7 cellular contexts compared by ENCODE assay signal in genomic region chr9:97983524-97984187, GRCh38. TPM values are rescaled to one million over a fixed set of nuclear protein-coding genes. Genes with fewer than 3 reads are reported as not detected.
DNase-seq lines count a peak whose midpoint lies in the region; ATAC-seq, FAIRE-seq and TF ChIP-seq lines count a peak whose summit lies in the region.

No MANE protein-coding gene starts in this region.

- ATAC-seq in HG02885 (IDR thresholded peaks at IDR 0.05; ENCODE audit: poor library complexity, unreplicated experiment) (peak; percentile 7), Panc1 (peak; percentile 52), Right ventricle myocardium superior (ENCODE audit: poor library complexity) (peak; percentile 53)
- peak; percentile 5 to 11 for ATAC-seq in activated naive CD4-positive, alpha-beta T cell treated with anti-CD3 and anti-CD28 coated beads, Interleukin-2, amount 50 U/mL, for 72 hours

- CTCF ChIA-PET in Panc1 (lab: Charles Lee) = interaction anchor here (0.7 kb wide), 2 partner anchors 14 to 53 kb away, joined by 3 to 4 read pairs; no protein-coding TSS in a partner anchor

- H3K9ac ChIP-seq in parathyroid adenoma = peak overlapping the region; percentile 46

- H3K36me3 ChIP-seq in Panc1 (ENCODE audit: control insufficient read depth, insufficient read depth, low read length) = no peaks in the 10 kb centered on the region; the same call in 1 of the 2 replicates
- H3K36me3 ChIP-seq in parathyroid adenoma (ENCODE audit: control insufficient read depth, insufficient read depth, low read length) = no peaks in the 10 kb centered on the region
- no peaks in the 10 kb centered on the region for H3K36me3 ChIP-seq in tibial nerve

- intact Hi-C loops in Panc1 (cut with micrococcal nuclease; ENCODE audit: unreplicated experiment) (no loop called here), Right ventricle myocardium superior (cut with DNase I) (loop anchor here (5.0 kb wide), 1 partner anchor 54 kb away; no protein-coding TSS in a partner anchor)

- peaks cover 21% of the 10 kb centered on the region for H3K4me1 ChIP-seq in Panc1 (ENCODE audit: control insufficient read depth, insufficient read depth, low read length)
- no peaks in the 10 kb centered on the region for H3K4me1 ChIP-seq in parathyroid adenoma
- peaks cover 0 to 64% (median 25%) of the 10 kb centered on the region in 4 donors for H3K4me1 ChIP-seq in tibial nerve

- peaks cover 10% of the 10 kb centered on the region for H3K79me2 ChIP-seq in parathyroid adenoma

- H3K4me3 ChIP-seq in Panc1 (ENCODE audit: low read depth in 2 of 2, low read length in 2 of 2) (peak overlapping the region; percentile 67 to 68), parathyroid adenoma (ENCODE audit: low read depth, low read length) (peak overlapping the region; percentile 98), tibial nerve (peak overlapping the region; percentile 76 to 98 (median 87))

- TF ChIP-seq EP300 in tibial nerve (IDR thresholded peaks at IDR 0.05) = peak in 1 of 2 donors; percentile 47

- peak overlapping the region; percentile 84 for H3K27ac ChIP-seq in Panc1 (ENCODE audit: low read length)
- H3K27ac ChIP-seq in parathyroid adenoma = peak overlapping the region; percentile 91
- peak overlapping the region; percentile 96 to 100 (median 98) for H3K27ac ChIP-seq in tibial nerve

- H3K27me3 ChIP-seq in Panc1 (ENCODE audit: control insufficient read depth, insufficient read depth, low read length) (no peaks in the 10 kb centered on the region), parathyroid adenoma (ENCODE audit: control insufficient read depth, insufficient read depth, low read length) (no peaks in the 10 kb centered on the region), tibial nerve (no peaks in the 10 kb centered on the region)

- WGBS in tibial nerve, 2 donors = 0 to 2% methylated on average over 13 to 21 of the region's 70 CpGs

- DNase-seq in GM18507 (ENCODE audit: extremely low spot score, insufficient read length, low read depth) (peak; percentile 9), Panc1 (ENCODE audit: low read depth, low spot score) (no peak), Right ventricle myocardium superior (peak; percentile 67), tibial nerve (ENCODE audit: low spot score in 2 of 2) (peak in 1 of 2 donors; percentile 45)
- peak in 1 of 2 donors; percentile 67 for DNase-seq in activated naive CD4-positive, alpha-beta T cell treated with anti-CD3 and anti-CD28 coated beads, Interleukin-2, amount 50 U/mL, for 72 hours (ENCODE audit: low spot score in 2 of 2)

- in situ Hi-C loops in Panc1 (cut with HindIII; ENCODE audit: low pct_unique_long_range_greater_than_20kb, low sequenced_read_pairs) = no loop called here

- peaks cover 16 to 26% of the 10 kb centered on the region in 2 donors for H3K36me3 Mint-ChIP-seq in activated naive CD4-positive, alpha-beta T cell treated with anti-CD3 and anti-CD28 coated beads, Interleukin-2, amount 50 U/mL, for 72 hours

- no peak for FAIRE-seq in GM18507 (lab: Jason Lieb, UNC)

- H2AFZ ChIP-seq in parathyroid adenoma = peak overlapping the region; percentile 86

- H3K9me3 ChIP-seq in Panc1 (ENCODE audit: control insufficient read depth, insufficient read depth, low read depth, low read length) (no peaks in the 10 kb centered on the region), parathyroid adenoma (ENCODE audit: control insufficient read depth, low read length) (no peaks in the 10 kb centered on the region), tibial nerve (no peaks in the 10 kb centered on the region)

- TF ChIP-seq CTCF in Panc1 (IDR thresholded peaks at IDR 0.05) (no peak), parathyroid adenoma (IDR thresholded peaks at IDR 0.05) (no peak), tibial nerve (IDR thresholded peaks at IDR 0.05) (peak in 1 of 5 experiments; percentile 60)

- POLR2A ChIA-PET in Panc1 (lab: Charles Lee) = no interaction called here

- TF ChIP-seq POLR2A in tibial nerve (IDR thresholded peaks at IDR 0.05) = no peak

- peak overlapping the region; percentile 84 to 90 for H3K27ac Mint-ChIP-seq in activated naive CD4-positive, alpha-beta T cell treated with anti-CD3 and anti-CD28 coated beads, Interleukin-2, amount 50 U/mL, for 72 hours

- BruUV-seq in Panc1 (replicated peaks; lab: Mats Ljungman, UMichigan) = no TSS peak

- H3K4me2 ChIP-seq in parathyroid adenoma (ENCODE audit: low read length) = peak overlapping the region; percentile 62

- no peaks in the 10 kb centered on the region for H3K9me3 Mint-ChIP-seq in activated naive CD4-positive, alpha-beta T cell treated with anti-CD3 and anti-CD28 coated beads, Interleukin-2, amount 50 U/mL, for 72 hours

RNA-seq across cellular contexts. Expression of gene ANP32B, which starts 0.5 kb away (rescaled TPM):
- total RNA-seq in Panc1 (2021; ENCODE audit: unreplicated experiment) (109 TPM), Right ventricle myocardium superior (47.0 TPM), tibial nerve (10 to 100 TPM; 39.0 to 59.4 (median 51.8) TPM)
- polyA plus RNA-seq in Panc1 (2012; ENCODE audit: insufficient read length) = 115 TPM
- total RNA-seq in activated naive CD4-positive, alpha-beta T cell treated with anti-CD3 and anti-CD28 coated beads, Interleukin-2, amount 50 U/mL, for 72 hours = 100 to 1,000 TPM; 255 to 315 TPM

RNA-seq across cellular contexts. Expression of gene HEMGN, which starts 45.7 kb away (rescaled TPM):
- not detected for total RNA-seq in Panc1 (2021; ENCODE audit: unreplicated experiment)
- not detected for polyA plus RNA-seq in Panc1 (2012; ENCODE audit: insufficient read length)
- 1 to 10 TPM; 1.9 to 2.1 TPM for total RNA-seq in activated naive CD4-positive, alpha-beta T cell treated with anti-CD3 and anti-CD28 coated beads, Interleukin-2, amount 50 U/mL, for 72 hours
- total RNA-seq in Right ventricle myocardium superior = not detected
- not detected for total RNA-seq in tibial nerve
